In the genomic region with DNA sequence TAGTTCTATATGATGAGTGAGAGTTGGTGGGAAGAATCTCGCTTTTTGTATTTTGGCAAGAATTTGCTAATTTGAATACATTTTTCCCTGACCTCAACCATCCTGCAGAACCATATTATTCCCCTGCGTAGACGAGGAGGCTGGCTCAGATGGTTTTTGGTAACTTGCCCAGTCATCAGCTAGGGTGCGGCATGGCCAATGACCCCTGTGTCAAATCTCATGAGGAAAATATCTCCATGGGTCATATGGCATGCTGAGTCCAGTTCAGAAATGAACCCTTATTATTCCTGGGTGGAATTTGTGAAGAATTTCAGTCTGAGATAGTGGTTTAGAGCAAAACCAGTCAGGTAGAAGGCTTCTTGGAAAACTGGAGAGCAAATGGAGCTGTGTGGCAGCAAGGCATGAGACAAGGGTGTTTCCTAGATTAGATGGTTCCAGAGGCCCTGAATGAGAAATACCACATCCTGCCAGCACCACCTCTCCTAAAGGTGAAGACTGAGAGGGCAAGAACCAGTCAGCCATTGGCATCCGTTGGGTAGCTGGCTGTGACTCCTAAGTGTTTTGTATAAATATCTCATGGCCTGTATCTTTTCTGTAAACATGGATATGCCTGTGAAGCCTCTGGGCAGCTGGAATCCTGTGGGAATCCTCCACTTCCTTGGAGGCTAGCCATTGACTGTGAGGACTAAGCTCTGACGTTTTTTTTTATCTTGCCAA, we compare ENCODE assay signal across 10 cellular contexts. TPM values are rescaled to one million over a fixed set of nuclear protein-coding genes. Genes with fewer than 3 reads are reported as not detected.
A peak's percentile ranks its signal among the peaks of the same experiment; 100 is the strongest.
DNase-seq lines count a peak whose midpoint lies in the region; ATAC-seq and TF ChIP-seq lines count a peak whose summit lies in the region.
"Had no signal": no experiment of that assay in that cellular context is flagged by ENCODE, and none has a peak within 500 bp of the region (broad histone marks: within the 10 kb centered on the region; RNA-seq: fewer than 3 reads in every experiment).

No MANE protein-coding gene starts in this region.

- intact Hi-C loops in colonic mucosa (cut with DNase I), result no loop called here

- no peak overlapping the region for H3K4me3 Mint-ChIP-seq in osteocyte (ENCODE audit: unreplicated experiment)

- TF ChIP-seq CTCF in RWPE2 (IDR thresholded peaks at IDR 0.05; ENCODE audit: poor library complexity, severe bottlenecking) (no peak), colonic mucosa (IDR thresholded peaks at IDR 0.05) (no peak), osteocyte (IDR thresholded peaks at IDR 0.05) (no peak)

- H3K27me3 ChIP-seq in RWPE2 (ENCODE audit: insufficient read depth, poor library complexity, severe bottlenecking) (no peaks in the 10 kb centered on the region), colonic mucosa (no peaks in the 10 kb centered on the region)

- no peaks in the 10 kb centered on the region for H3K9me3 Mint-ChIP-seq in osteocyte (ENCODE audit: unreplicated experiment)

- H3K27ac Mint-ChIP-seq in osteocyte (ENCODE audit: unreplicated experiment), result peak overlapping the region; percentile 74

- H3K4me1 ChIP-seq in RWPE2 (ENCODE audit: insufficient read depth, poor library complexity, severe bottlenecking) (peaks cover 63% of the 10 kb centered on the region), colonic mucosa (peaks cover 2% of the 10 kb centered on the region)

- no peaks in the 10 kb centered on the region for H3K36me3 Mint-ChIP-seq in osteocyte (ENCODE audit: unreplicated experiment)

- H3K9ac ChIP-seq in colonic mucosa (ENCODE audit: low read depth in 2 of 2, low read length in 2 of 2), result no peak overlapping the region

- no peaks in the 10 kb centered on the region for H3K27me3 Mint-ChIP-seq in osteocyte (ENCODE audit: unreplicated experiment)

- peak; percentile 75 for DNase-seq in ELR (ENCODE audit: low read depth)
- DNase-seq in RWPE2 (ENCODE audit: low spot score), result no peak
- DNase-seq in colonic mucosa, result no peak
- no peak for DNase-seq in osteocyte (ENCODE audit: extremely low spot score, unreplicated experiment)
- DNase-seq in NCI-H2081 (lab: John Stamatoyannopoulos, UW), result no peak
- DNase-seq: activated gamma-delta T cell treated with Interleukin-2 at 50 U/mL for 16 hours; NCI-H524 treated with DMSO at 0.1 percent for 48 hours; stimulated activated naive CD4-positive, alpha-beta T cell treated with Interleukin-2 at 50 U/mL for 16 hours had no signal

- H3K27ac ChIP-seq in RWPE2 (ENCODE audit: poor library complexity, severe bottlenecking) (peak overlapping the region; percentile 98), colonic mucosa (peak overlapping the region; percentile 19)

- H3K4me1 Mint-ChIP-seq in osteocyte (ENCODE audit: unreplicated experiment), result peaks cover 55% of the 10 kb centered on the region

- H3K4me3 ChIP-seq in RWPE2 (ENCODE audit: severe bottlenecking) (no peak overlapping the region), colonic mucosa (no peak overlapping the region)

- H3K36me3 ChIP-seq in RWPE2 (ENCODE audit: low read depth) (no peaks in the 10 kb centered on the region), colonic mucosa (no peaks in the 10 kb centered on the region)

- ATAC-seq in RWPE2 (ENCODE audit: low read depth) (no peak), HG02970 (IDR thresholded peaks at IDR 0.05; ENCODE audit: low FRiP score, unreplicated experiment) (no peak), HG03378 (IDR thresholded peaks at IDR 0.05; ENCODE audit: unreplicated experiment) (no peak)

- H3K9me3 ChIP-seq in RWPE2 (ENCODE audit: severe bottlenecking), result no peaks in the 10 kb centered on the region
- H3K9me3 ChIP-seq in colonic mucosa, result no peaks in the 10 kb centered on the region

RNA-seq across cellular contexts. Expression of a gene that starts 5.8 kb away (rescaled TPM):
- 10 to 100 TPM; 34.0 to 41.9 TPM for total RNA-seq in colonic mucosa
- total RNA-seq in osteocyte, result 26.8 and 27.3 TPM in 2 replicates

RNA-seq across cellular contexts. Expression of a gene that starts 47.9 kb away (rescaled TPM):
- total RNA-seq in colonic mucosa (under 1 TPM in 1 of 2 donors, not detected in 1; 0.24 TPM), osteocyte (not detected in 2 replicates)

RNA-seq across cellular contexts. Expression of a gene that starts 54.4 kb away (rescaled TPM):
- total RNA-seq in colonic mucosa (not detected), osteocyte (not detected in 2 replicates)
